Comparison of ENCODE assay signal across 17 cellular contexts in genomic region chr2:130288467-130289403, GRCh38. TPM values are rescaled to one million over a fixed set of nuclear protein-coding genes. Genes with fewer than 3 reads are reported as not detected.
DNase-seq lines count a peak whose midpoint lies in the region; ATAC-seq, FAIRE-seq and TF ChIP-seq lines count a peak whose summit lies in the region.
"Had no signal": no experiment of that assay in that cellular context is flagged by ENCODE, and none has a peak within 500 bp of the region (broad histone marks: within the 10 kb centered on the region; RNA-seq: fewer than 3 reads in every experiment).

No MANE protein-coding gene starts in this region.

- H3K27ac Mint-ChIP-seq in WTC11: no peak overlapping the region
- no peak overlapping the region for H3K27ac Mint-ChIP-seq in glutamatergic neuron (ENCODE audit: unreplicated experiment)
- H3K27ac Mint-ChIP-seq: activated CD4-positive, alpha-beta T cell treated with anti-CD3 and anti-CD28 coated beads, Interleukin-2, amount 10 ng/mL, durations not matched to agents 7 days and 5 days; activated naive CD8-positive, alpha-beta T cell; CD4-positive, alpha-beta T cell had no signal

- H3K4me1 Mint-ChIP-seq in WTC11 (peaks cover 4% of the 10 kb centered on the region; the same call in 1 of the 2 replicates), glutamatergic neuron (ENCODE audit: low read depth, unreplicated experiment) (no peaks in the 10 kb centered on the region)
- H3K4me1 Mint-ChIP-seq: activated CD4-positive, alpha-beta T cell treated with anti-CD3 and anti-CD28 coated beads, Interleukin-2, amount 10 ng/mL, durations not matched to agents 7 days and 5 days had no signal

- H3K9me3 Mint-ChIP-seq in WTC11: no peaks in the 10 kb centered on the region
- peaks cover 5% of the 10 kb centered on the region for H3K9me3 Mint-ChIP-seq in glutamatergic neuron (ENCODE audit: unreplicated experiment)
- H3K9me3 Mint-ChIP-seq: activated CD4-positive, alpha-beta T cell treated with anti-CD3 and anti-CD28 coated beads, Interleukin-2, amount 10 ng/mL, durations not matched to agents 7 days and 5 days; CD4-positive, alpha-beta T cell had no signal

- ATAC-seq in WTC11: peak; percentile 90
- ATAC-seq: A549, GM12878 had no signal

- no peaks in the 10 kb centered on the region for H3K36me3 Mint-ChIP-seq in WTC11
- H3K36me3 Mint-ChIP-seq in glutamatergic neuron (ENCODE audit: unreplicated experiment): no peaks in the 10 kb centered on the region
- H3K36me3 Mint-ChIP-seq: activated naive CD8-positive, alpha-beta T cell had no signal

- no peak for TF ChIP-seq CTCF in WTC11 (IDR thresholded peaks at IDR 0.05)
- no peak for TF ChIP-seq CTCF in kidney (IDR thresholded peaks at IDR 0.05; ENCODE audit: borderline replicate concordance, extremely low read depth, insufficient read depth)
- TF ChIP-seq CTCF in glutamatergic neuron (IDR thresholded peaks at IDR 0.05; ENCODE audit: partially characterized antibody, unreplicated experiment): no peak

- FAIRE-seq in kidney (lab: Jason Lieb, UNC): no peak
- FAIRE-seq: A549, bronchial epithelial cell, GM12878 had no signal

- no peaks in the 10 kb centered on the region for H3K9me3 ChIP-seq in kidney (ENCODE audit: control insufficient read depth in 1 of 2, low read length in 2 of 2)
- H3K9me3 ChIP-seq: A549 had no signal

- H3K4me3 Mint-ChIP-seq in WTC11 (peak overlapping the region; percentile 49), glutamatergic neuron (ENCODE audit: unreplicated experiment) (no peak overlapping the region)
- H3K4me3 Mint-ChIP-seq: activated CD4-positive, alpha-beta T cell treated with anti-CD3 and anti-CD28 coated beads, Interleukin-2, amount 10 ng/mL, durations not matched to agents 7 days and 5 days; activated naive CD8-positive, alpha-beta T cell; CD4-positive, alpha-beta T cell had no signal

- intact Hi-C loops in kidney (cut with DNase I): no loop called here

- H3K9ac ChIP-seq in kidney (ENCODE audit: low read length in 2 of 2): no peak overlapping the region

- H3K36me3 ChIP-seq in kidney (ENCODE audit: control insufficient read depth in 1 of 2, insufficient read depth in 2 of 2, low read length in 2 of 2): no peaks in the 10 kb centered on the region

- H3K4me3 ChIP-seq in kidney (ENCODE audit: low read length in 2 of 2): no peak overlapping the region
- H3K4me3 ChIP-seq: A549, GM12878 had no signal

- CTCF ChIA-PET in WTC11 (lab: Charles Lee): interaction anchor here (0.6 to 2.6 kb wide), 20 partner anchors 12 to 352 kb away, joined by 3 to 65 read pairs (median 8); partner anchors contain the start of genes IMP4 and SMPD4

- POLR2A ChIA-PET in WTC11 (lab: Charles Lee): interaction anchor here (1.0 to 1.1 kb wide), 2 partner anchors 44 to 48 kb away, joined by 3 to 4 read pairs; no protein-coding TSS in a partner anchor

- H3K27ac ChIP-seq in kidney (ENCODE audit: low read depth in 2 of 2, low read length in 2 of 2) (no peak overlapping the region), caudate nucleus (ENCODE audit: low read depth, low read length) (no peak overlapping the region)
- H3K27ac ChIP-seq: A549 had no signal

- H3K4me1 ChIP-seq in kidney (ENCODE audit: control insufficient read depth in 1 of 2, insufficient read depth in 1 of 2, low read depth in 1 of 2, low read length in 2 of 2): no peaks in the 10 kb centered on the region
- H3K4me1 ChIP-seq: A549 had no signal

- H3K27me3 Mint-ChIP-seq in WTC11 (ENCODE audit: low read depth) (peaks cover 23% of the 10 kb centered on the region), glutamatergic neuron (ENCODE audit: unreplicated experiment) (peaks cover 4% of the 10 kb centered on the region)

- DNase-seq in SIG-M5 treated with dmso at 0.1 percent for 504 hours (lab: John Stamatoyannopoulos, UW; ENCODE audit: unreplicated experiment): peak; percentile 14
- no peak for DNase-seq in SIG-M5 (lab: John Stamatoyannopoulos, UW)
- DNase-seq in WTC11 (ENCODE audit: low spot score): peak; percentile 83
- peak; percentile 65 for DNase-seq in kidney
- DNase-seq in caudate nucleus (lab: John Stamatoyannopoulos, UW): no peak
- DNase-seq in AG08395 (ENCODE audit: low spot score): no peak
- DNase-seq in glutamatergic neuron: no peak
- DNase-seq in GOT3 (lab: John Stamatoyannopoulos, UW): no peak
- DNase-seq: activated CD4-positive, alpha-beta T cell treated with anti-CD3 and anti-CD28 coated beads, Interleukin-2, amount 10 ng/mL, durations not matched to agents 7 days and 5 days; CD4-positive, alpha-beta T cell; effector CD8-positive, alpha-beta T cell; EL; NCI-H1048 had no signal

TF ChIP-seq in WTC11, 78 proteins besides CTCF, POLR2A, EP300 and RAD21 (continues in another document):
- TF ChIP-seq FOXJ3 (CRISPR knock-in tag; IDR thresholded peaks at IDR 0.05; ENCODE audit: borderline replicate concordance): no peak
- no peak for TF ChIP-seq SOX15 (CRISPR knock-in tag; IDR thresholded peaks at IDR 0.05)
- 0 out of 2 replicates have a peak, but pooled peaks have one; percentile 12 for TF ChIP-seq SMAD3 (CRISPR knock-in tag; IDR thresholded peaks at IDR 0.05; ENCODE audit: borderline replicate concordance)
- no peak for TF ChIP-seq E2F5 (CRISPR knock-in tag; IDR thresholded peaks at IDR 0.05)
- TF ChIP-seq ZBTB43 (CRISPR knock-in tag; IDR thresholded peaks at IDR 0.05): no peak
- no peak for TF ChIP-seq PREB (CRISPR knock-in tag; IDR thresholded peaks at IDR 0.05; ENCODE audit: borderline replicate concordance)
- no peak for TF ChIP-seq GABPB1 (CRISPR knock-in tag; IDR thresholded peaks at IDR 0.05)
- no peak for TF ChIP-seq PRRX2 (CRISPR knock-in tag; IDR thresholded peaks at IDR 0.05)
- peak; percentile 59 for TF ChIP-seq ZNF121 (CRISPR knock-in tag; IDR thresholded peaks at IDR 0.05)
- TF ChIP-seq IRF2 (CRISPR knock-in tag; IDR thresholded peaks at IDR 0.05; ENCODE audit: borderline replicate concordance, low read depth): no peak
- peak; percentile 80 for TF ChIP-seq MAX (CRISPR knock-in tag; IDR thresholded peaks at IDR 0.05)
- no peak for TF ChIP-seq IRF1 (CRISPR knock-in tag; IDR thresholded peaks at IDR 0.05)
- no peak for TF ChIP-seq CREB1 (CRISPR knock-in tag; IDR thresholded peaks at IDR 0.05)
- no peak for TF ChIP-seq ZNF263 (CRISPR knock-in tag; IDR thresholded peaks at IDR 0.05; ENCODE audit: low read depth)
- TF ChIP-seq HMGXB4 (CRISPR knock-in tag; IDR thresholded peaks at IDR 0.05): peak; percentile 97

RNA-seq across cellular contexts. Expression of gene IMP4, which starts 54.0 kb away (rescaled TPM):
- total RNA-seq in WTC11 (2021): 80.4 to 89.2 TPM (median 85.2 TPM) in 3 replicates
- total RNA-seq in kidney: 60.1 TPM
- 59.7 TPM for polyA plus RNA-seq in kidney (ENCODE audit: insufficient read depth, low read depth, low replicate concordance)
- 48.3 TPM for total RNA-seq in glutamatergic neuron (ENCODE audit: unreplicated experiment)

Comparison
In these comparisons a context has a peak if more than half of its experiments do, and no peak if none do; other contexts are left out.
1. DNase-seq: peak in SIG-M5 treated with dmso at 0.1 percent for 504 hours (single experiment), WTC11 (single experiment) and kidney (single experiment); none in SIG-M5 (single experiment), caudate nucleus (0 of 61), AG08395 (single experiment), glutamatergic neuron (single experiment) and GOT3 (single experiment).